Comparison of ENCODE assay signal across 1 cellular context in genomic region chr6:21601932-21602390, GRCh38.
TF ChIP-seq lines count a peak whose summit lies in the region.

No MANE protein-coding gene starts in this region.

TF ChIP-seq in GM12878, 131 proteins besides CTCF, POLR2A, EP300 and RAD21:
- peak; percentile 90; the same call in 1 of the 2 replicates for TF ChIP-seq ZBTB33 (IDR thresholded peaks at IDR 0.05)
- TF ChIP-seq USF2 (IDR thresholded peaks at IDR 0.05; ENCODE audit: borderline replicate concordance, low read depth, low read length), result no peak
- no peak for TF ChIP-seq KDM1A (IDR thresholded peaks at IDR 0.05; ENCODE audit: borderline replicate concordance)
- TF ChIP-seq NBN (IDR thresholded peaks at IDR 0.05), result no peak
